18 cellular contexts compared by ENCODE assay signal in the genomic region with DNA sequence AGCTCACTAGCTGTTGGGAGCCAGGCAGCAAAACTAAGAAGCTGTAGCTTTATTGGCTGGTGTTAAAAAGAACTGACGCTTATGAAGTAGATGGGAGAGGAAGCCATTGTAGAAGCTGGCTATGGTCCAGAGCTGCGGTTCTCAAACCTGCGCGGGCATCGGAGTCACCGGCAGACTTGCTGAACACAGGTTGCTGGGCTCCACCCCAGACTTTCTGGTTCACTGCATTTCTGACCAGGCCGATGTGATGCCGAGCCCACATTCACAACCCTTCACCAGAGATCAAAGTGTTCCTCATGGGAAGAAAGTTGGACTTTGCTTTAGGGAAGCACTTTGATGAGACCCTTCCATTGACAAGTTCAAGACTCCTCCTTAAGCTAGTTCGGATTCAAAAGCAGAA.
A peak's percentile ranks its signal among the peaks of the same experiment; 100 is the strongest.
DNase-seq lines count a peak whose midpoint lies in the region; ATAC-seq and TF ChIP-seq lines count a peak whose summit lies in the region.
"Had no signal": no experiment of that assay in that cellular context is flagged by ENCODE, and none has a peak within 500 bp of the region (broad histone marks: within the 10 kb centered on the region; RNA-seq: fewer than 3 reads in every experiment).

No MANE protein-coding gene starts in this region.

- no peak for ATAC-seq in activated CD8-positive, alpha-beta T cell treated with anti-CD3 and anti-CD28 coated beads, Interleukin-2, amount 10 ng/mL, durations not matched to agents 7 days and 5 days
- ATAC-seq: Right ventricle myocardium inferior, SK-N-SH treated with all-trans-retinoic acid at 6 μM for 48 hours had no signal

- no peaks in the 10 kb centered on the region for H3K4me1 Mint-ChIP-seq in activated naive CD4-positive, alpha-beta T cell treated with anti-CD3 and anti-CD28 coated beads for 36 hours (ENCODE audit: low read depth)
- H3K4me1 Mint-ChIP-seq in activated CD8-positive, alpha-beta T cell treated with anti-CD3 and anti-CD28 coated beads, Interleukin-2, amount 10 ng/mL, durations not matched to agents 7 days and 5 days (ENCODE audit: low read depth): no peaks in the 10 kb centered on the region
- H3K4me1 Mint-ChIP-seq: CD4-positive, CD25-positive, alpha-beta regulatory T cell had no signal

- H3K4me3 ChIP-seq in epithelial cell of proximal tubule (ENCODE audit: low read depth, low read length): no peak overlapping the region
- H3K4me3 ChIP-seq: BLaER1, SJCRH30 had no signal

- intact Hi-C loops in activated naive CD4-positive, alpha-beta T cell treated with anti-CD3 and anti-CD28 coated beads for 36 hours (cut with micrococcal nuclease): no loop called here

- no peak overlapping the region for H3K4me3 Mint-ChIP-seq in activated naive CD4-positive, alpha-beta T cell treated with anti-CD3 and anti-CD28 coated beads for 36 hours
- H3K4me3 Mint-ChIP-seq in activated CD8-positive, alpha-beta T cell treated with anti-CD3 and anti-CD28 coated beads, Interleukin-2, amount 10 ng/mL, durations not matched to agents 7 days and 5 days: no peak overlapping the region
- H3K4me3 Mint-ChIP-seq: CD4-positive, CD25-positive, alpha-beta regulatory T cell had no signal

- DNase-seq in Daoy (ENCODE audit: low read depth) (peak; percentile 49), M059J (ENCODE audit: low read depth) (peak; percentile 16), epithelial cell of proximal tubule (ENCODE audit: low read depth) (peak; percentile 9), kidney tubule cell (ENCODE audit: low spot score) (peak; percentile 80), NCI-H1092 (lab: John Stamatoyannopoulos, UW) (no peak)
- DNase-seq in activated naive CD4-positive, alpha-beta T cell treated with anti-CD3 and anti-CD28 coated beads for 36 hours: no peak
- no peak for DNase-seq in activated CD8-positive, alpha-beta T cell treated with anti-CD3 and anti-CD28 coated beads, Interleukin-2, amount 10 ng/mL, durations not matched to agents 7 days and 5 days
- DNase-seq: CD4-positive, CD25-positive, alpha-beta regulatory T cell; NCI-H1048; NCI-H1417 treated with DMSO at 0.1 percent for 48 hours; NCI-H1694 treated with DMSO at 0.1 percent for 48 hours; NCI-H2107; NCI-H524; NCI-H774; SJCRH30 had no signal

- no peak overlapping the region for H3K27ac Mint-ChIP-seq in activated naive CD4-positive, alpha-beta T cell treated with anti-CD3 and anti-CD28 coated beads for 36 hours
- no peak overlapping the region for H3K27ac Mint-ChIP-seq in activated CD8-positive, alpha-beta T cell treated with anti-CD3 and anti-CD28 coated beads, Interleukin-2, amount 10 ng/mL, durations not matched to agents 7 days and 5 days
- H3K27ac Mint-ChIP-seq: CD4-positive, CD25-positive, alpha-beta regulatory T cell had no signal

- H3K36me3 Mint-ChIP-seq in activated naive CD4-positive, alpha-beta T cell treated with anti-CD3 and anti-CD28 coated beads for 36 hours (ENCODE audit: low read depth): no peaks in the 10 kb centered on the region
- H3K36me3 Mint-ChIP-seq in activated CD8-positive, alpha-beta T cell treated with anti-CD3 and anti-CD28 coated beads, Interleukin-2, amount 10 ng/mL, durations not matched to agents 7 days and 5 days (ENCODE audit: low read depth): no peaks in the 10 kb centered on the region
- H3K36me3 Mint-ChIP-seq: CD4-positive, CD25-positive, alpha-beta regulatory T cell had no signal

- CTCF ChIA-PET in activated naive CD4-positive, alpha-beta T cell treated with anti-CD3 and anti-CD28 coated beads for 36 hours (lab: Charles Lee): no interaction called here
- CTCF ChIA-PET in activated CD8-positive, alpha-beta T cell treated with anti-CD3 and anti-CD28 coated beads, Interleukin-2, amount 10 ng/mL, durations not matched to agents 7 days and 5 days (lab: Charles Lee): no interaction called here

- POLR2A ChIA-PET in activated CD8-positive, alpha-beta T cell treated with anti-CD3 and anti-CD28 coated beads, Interleukin-2, amount 10 ng/mL, durations not matched to agents 7 days and 5 days (lab: Charles Lee): no interaction called here

- no peaks in the 10 kb centered on the region for H3K27me3 Mint-ChIP-seq in activated naive CD4-positive, alpha-beta T cell treated with anti-CD3 and anti-CD28 coated beads for 36 hours (ENCODE audit: low read depth)
- no peaks in the 10 kb centered on the region for H3K27me3 Mint-ChIP-seq in activated CD8-positive, alpha-beta T cell treated with anti-CD3 and anti-CD28 coated beads, Interleukin-2, amount 10 ng/mL, durations not matched to agents 7 days and 5 days (ENCODE audit: low read depth)
- H3K27me3 Mint-ChIP-seq: CD4-positive, CD25-positive, alpha-beta regulatory T cell had no signal

- H3K9me3 Mint-ChIP-seq in activated naive CD4-positive, alpha-beta T cell treated with anti-CD3 and anti-CD28 coated beads for 36 hours: no peaks in the 10 kb centered on the region
- H3K9me3 Mint-ChIP-seq in activated CD8-positive, alpha-beta T cell treated with anti-CD3 and anti-CD28 coated beads, Interleukin-2, amount 10 ng/mL, durations not matched to agents 7 days and 5 days (ENCODE audit: insufficient read depth): no peaks in the 10 kb centered on the region
- H3K9me3 Mint-ChIP-seq: CD4-positive, CD25-positive, alpha-beta regulatory T cell had no signal

- no peak for TF ChIP-seq CTCF in epithelial cell of proximal tubule (conservative IDR thresholded peaks at IDR 0.05; ENCODE audit: low read depth, low read length)

Comparison
In these comparisons a context has a peak if more than half of its experiments do, and no peak if none do; other contexts are left out.
1. DNase-seq: peak in Daoy (single experiment), M059J (single experiment), epithelial cell of proximal tubule (single experiment) and kidney tubule cell (single experiment); none in activated naive CD4-positive, alpha-beta T cell treated with anti-CD3 and anti-CD28 coated beads for 36 hours (single experiment), activated CD8-positive, alpha-beta T cell treated with anti-CD3 and anti-CD28 coated beads, Interleukin-2, amount 10 ng/mL, durations not matched to agents 7 days and 5 days (single experiment) and NCI-H1092 (single experiment).